In genomic region chr2:103293266-103293583, GRCh38 we compare ENCODE assay signal across 26 cellular contexts.
DNase-seq lines count a peak whose midpoint lies in the region; ATAC-seq, FAIRE-seq and TF ChIP-seq lines count a peak whose summit lies in the region.
"Had no signal": no experiment of that assay in that cellular context is flagged by ENCODE, and none has a peak within 500 bp of the region (broad histone marks: within the 10 kb centered on the region; RNA-seq: fewer than 3 reads in every experiment).

No MANE protein-coding gene starts in this region.

- H3K14ac ChIP-seq in H1 (ENCODE audit: insufficient read length) (no peak overlapping the region), trophoblast cell (ENCODE audit: low read length) (no peak overlapping the region)

- H2BK12ac ChIP-seq in H1 (ENCODE audit: low read depth, low read length) (no peak overlapping the region), trophoblast cell (ENCODE audit: low read length) (no peak overlapping the region)

- no peak overlapping the region for H3K56ac ChIP-seq in H1 (replicated peaks; ENCODE audit: insufficient read length, low read depth, low read length)

- DNase-seq in SK-N-SH (no peak), H1 (ENCODE audit: low read depth in 1 of 2, low spot score in 2 of 2) (no peak), neural progenitor cell (ENCODE audit: low spot score) (peak; percentile 79), GF-D8 (lab: John Stamatoyannopoulos, UW) (no peak), trophoblast cell (no peak)
- no peak for DNase-seq in stimulated activated CD4-positive, alpha-beta T cell treated with anti-CD3 and anti-CD28 coated beads, Interleukin-12 subunit alpha, Interleukin-12 subunit beta, amount 100 ng/mL, for 4 hours
- DNase-seq: activated CD8-positive, alpha-beta T cell treated with anti-CD3 and anti-CD28 coated beads, Interleukin-2, amount 10 ng/mL, durations not matched to agents 7 days and 5 days; amygdala; caudate nucleus; CD4-positive, alpha-beta T cell; left ventricle myocardium superior; midbrain; naive thymus-derived CD8-positive, alpha-beta T cell; NCI-H2081 treated with DMSO at 0.1 percent for 48 hours; NCI-H82; stimulated activated naive CD4-positive, alpha-beta T cell; T-helper 2 cell had no signal

- no peak for FAIRE-seq in H1 (lab: Jason Lieb, UNC)
- FAIRE-seq: islet of Langerhans, urothelium cell line had no signal

- H2BK120ac ChIP-seq in H1 (replicated peaks; ENCODE audit: low read depth, low read length) (no peak overlapping the region), trophoblast cell (ENCODE audit: insufficient read depth, low read length, poor library complexity) (no peak overlapping the region)

- H3K79me2 ChIP-seq in SK-N-SH (ENCODE audit: insufficient read depth) (no peaks in the 10 kb centered on the region), H1 (ENCODE audit: control insufficient read depth in 1 of 2, insufficient read depth in 2 of 2, low read length in 2 of 2) (no peaks in the 10 kb centered on the region), neural progenitor cell (ENCODE audit: low read depth) (no peaks in the 10 kb centered on the region), trophoblast cell (ENCODE audit: control insufficient read depth, insufficient read depth, low read length, poor library complexity) (no peaks in the 10 kb centered on the region)

- no peak overlapping the region for H2AK5ac ChIP-seq in H1 (ENCODE audit: low read depth, low read length)
- H2AK5ac ChIP-seq in trophoblast cell (ENCODE audit: low read length): no peak overlapping the region

- H3F3A ChIP-seq in SK-N-SH (replicated peaks; ENCODE audit: insufficient read depth) (no peaks in the 10 kb centered on the region), neural progenitor cell (ENCODE audit: low read depth) (peaks cover 25% of the 10 kb centered on the region)

- WGBS in SK-N-SH (ENCODE audit: low lambda C conversion rate): 10% methylated on average over 9 of the region's 9 CpGs
- 60% methylated on average over 9 of the region's 9 CpGs; no CpG with 5 or more reads in 1 of the 2 experiments for WGBS in H1 (ENCODE audit: extremely low coverage in 1 of 2, insufficient coverage in 1 of 2, insufficient read length in 1 of 2, insufficient replicate concordance in 2 of 2, low coverage in 1 of 2, low lambda C conversion rate in 2 of 2, missing lambda C conversion rate in 1 of 2), 2 experiments
- WGBS in trophoblast cell (ENCODE audit: extremely low coverage, insufficient coverage, insufficient read length): no CpG with 5 or more reads among the region's 9 CpGs

- peaks cover 3% of the 10 kb centered on the region for H3K27me3 Mint-ChIP-seq in neural progenitor cell (ENCODE audit: insufficient read depth, low read depth)

- peaks cover 81% of the 10 kb centered on the region for H3K4me1 Mint-ChIP-seq in neural progenitor cell
- H3K4me1 Mint-ChIP-seq: activated naive CD4-positive, alpha-beta T cell treated with anti-CD3 and anti-CD28 coated beads, Interleukin-2, amount 50 U/mL, for 24 hours; naive thymus-derived CD8-positive, alpha-beta T cell had no signal

- no peak overlapping the region for H2BK20ac ChIP-seq in H1 (ENCODE audit: low read length)

- H3K36me3 ChIP-seq in SK-N-SH (replicated peaks in 1 of 2; ENCODE audit: control insufficient read depth in 1 of 2, insufficient read depth in 2 of 2, low read length in 1 of 2) (no peaks in the 10 kb centered on the region), H1 (ENCODE audit: control insufficient read depth in 2 of 4, insufficient read depth in 4 of 4, low read length in 3 of 4) (no peaks in the 10 kb centered on the region), neural progenitor cell (no peaks in the 10 kb centered on the region), trophoblast cell (ENCODE audit: control insufficient read depth in 1 of 2, insufficient read depth in 2 of 2, low read length in 2 of 2) (no peaks in the 10 kb centered on the region)
- H3K36me3 ChIP-seq: HAP-1 had no signal

- peak overlapping the region; percentile 96 for H3K27ac Mint-ChIP-seq in neural progenitor cell
- H3K27ac Mint-ChIP-seq: activated CD8-positive, alpha-beta T cell treated with anti-CD3 and anti-CD28 coated beads, Interleukin-2, amount 10 ng/mL, durations not matched to agents 7 days and 5 days; activated naive CD4-positive, alpha-beta T cell treated with anti-CD3 and anti-CD28 coated beads, Interleukin-2, amount 50 U/mL, for 24 hours; activated T-helper 2 cell treated with anti-CD3 and anti-CD28 coated beads, Interferon-gamma antibody, Interleukin-2, Interleukin-4, amounts not matched to agents 10 μg/mL and 5 μg/mL and 100 μg/mL, durations not matched to agents 14 hours and 24 hours and 36 hours; CD4-positive, alpha-beta T cell; naive thymus-derived CD8-positive, alpha-beta T cell had no signal

- H3K4me3 Mint-ChIP-seq in neural progenitor cell: peak overlapping the region; percentile 72
- H3K4me3 Mint-ChIP-seq: activated CD8-positive, alpha-beta T cell treated with anti-CD3 and anti-CD28 coated beads, Interleukin-2, amount 10 ng/mL, durations not matched to agents 7 days and 5 days; activated naive CD4-positive, alpha-beta T cell treated with anti-CD3 and anti-CD28 coated beads, Interleukin-2, amount 50 U/mL, for 24 hours; CD4-positive, alpha-beta T cell; naive thymus-derived CD8-positive, alpha-beta T cell had no signal

- no peak overlapping the region for H2BK15ac ChIP-seq in H1 (ENCODE audit: low read length)

- H3K27me3 ChIP-seq in SK-N-SH (ENCODE audit: insufficient read depth) (peaks cover 12% of the 10 kb centered on the region; the same call in 1 of the 2 replicates), H1 (replicated peaks in 1 of 4; ENCODE audit: control insufficient read depth in 3 of 4, extremely low read depth in 1 of 4, insufficient read depth in 3 of 4, low read length in 3 of 4) (no peaks in the 10 kb centered on the region; a peak in 1 of 7 replicates), neural progenitor cell (peaks cover 15% of the 10 kb centered on the region), trophoblast cell (ENCODE audit: insufficient read depth, low read length) (no peaks in the 10 kb centered on the region)

- H3K9ac ChIP-seq in SK-N-SH (no peak overlapping the region), H1 (replicated peaks in 1 of 4; ENCODE audit: extremely low read depth in 1 of 4, low read depth in 3 of 4, low read length in 3 of 4) (no peak overlapping the region; a peak in 2 of 7 replicates), neural progenitor cell (no peak overlapping the region), trophoblast cell (ENCODE audit: low read length) (no peak overlapping the region)
- H3K9ac ChIP-seq: KMS-11 had no signal

- H3K4me1 ChIP-seq in SK-N-SH (ENCODE audit: control insufficient read depth in 1 of 2, insufficient read depth in 2 of 2, low read depth in 1 of 2, low read length in 1 of 2): no peaks in the 10 kb centered on the region
- peaks cover 3 to 15% (median 10%) of the 10 kb centered on the region in 4 experiments; a peak in 6 of 7 replicates for H3K4me1 ChIP-seq in H1 (replicated peaks in 1 of 4; ENCODE audit: control insufficient read depth in 3 of 4, insufficient read depth in 4 of 4, low read length in 3 of 4)
- H3K4me1 ChIP-seq in neural progenitor cell: peaks cover 52% of the 10 kb centered on the region
- no peaks in the 10 kb centered on the region for H3K4me1 ChIP-seq in trophoblast cell (ENCODE audit: control insufficient read depth in 1 of 2, insufficient read depth in 2 of 2, low read length in 2 of 2)
- H3K4me1 ChIP-seq: HAP-1 had no signal

- H3K18ac ChIP-seq in H1 (ENCODE audit: extremely low read depth, low read length): no peak overlapping the region
- H3K18ac ChIP-seq in trophoblast cell (ENCODE audit: low read length): no peak overlapping the region

- H3K4me3 ChIP-seq in SK-N-SH (ENCODE audit: low read depth in 2 of 2, low read length in 1 of 2) (peak overlapping the region in 1 of 2 experiments; percentile 4; a peak in 1 of 4 replicates), H1 (ENCODE audit: extremely low read depth in 1 of 4, insufficient read depth in 2 of 4, low read depth in 3 of 4, low read length in 4 of 4) (peak overlapping the region in 1 of 4 experiments; percentile 31; a peak in 2 of 8 replicates), neural progenitor cell (peak overlapping the region; percentile 15), trophoblast cell (ENCODE audit: low read depth, low read length) (no peak overlapping the region)
- H3K4me3 ChIP-seq: HAP-1 had no signal

- TF ChIP-seq POLR2A in H1 (IDR thresholded peaks at IDR 0.05; ENCODE audit: control extremely low read depth in 1 of 2, low read depth in 2 of 2, low read length in 2 of 2): no peak

- H3K9me3 Mint-ChIP-seq in neural progenitor cell: no peaks in the 10 kb centered on the region
- H3K9me3 Mint-ChIP-seq: activated naive CD4-positive, alpha-beta T cell treated with anti-CD3 and anti-CD28 coated beads, Interleukin-2, amount 50 U/mL, for 24 hours; activated T-helper 2 cell treated with anti-CD3 and anti-CD28 coated beads, Interferon-gamma antibody, Interleukin-2, Interleukin-4, amounts not matched to agents 10 μg/mL and 5 μg/mL and 100 μg/mL, durations not matched to agents 14 hours and 24 hours and 36 hours; CD4-positive, alpha-beta T cell had no signal

- CTCF ChIA-PET in SK-N-SH (lab: Yijun Ruan, JAX) (no interaction called here), H1 (lab: Charles Lee; ENCODE audit: partially characterized antibody) (interaction anchor here (0.8 to 2.0 kb wide), 3 partner anchors 14 to 132 kb away, joined by 3 to 4 read pairs (median 3); no protein-coding TSS in a partner anchor)

- H3K9me2 ChIP-seq in SK-N-SH: no peaks in the 10 kb centered on the region

- H4K20me1 ChIP-seq in SK-N-SH (ENCODE audit: insufficient read depth) (no peaks in the 10 kb centered on the region), H1 (replicated peaks in 1 of 2; ENCODE audit: control insufficient read depth in 1 of 2, insufficient read depth in 2 of 2, low read length in 2 of 2) (no peaks in the 10 kb centered on the region), neural progenitor cell (ENCODE audit: low read depth) (peaks cover 19% of the 10 kb centered on the region)

- POLR2A ChIA-PET in SK-N-SH (lab: Yijun Ruan, JAX): no interaction called here
- POLR2A ChIA-PET in H1 (lab: Charles Lee; ENCODE audit: partially characterized antibody): no interaction called here

- TF ChIP-seq EP300 in SK-N-SH (IDR thresholded peaks at IDR 0.05; ENCODE audit: borderline replicate concordance in 1 of 2, low read depth in 1 of 2, low read length in 1 of 2): no peak
- no peak for TF ChIP-seq EP300 in H1 (IDR thresholded peaks at IDR 0.05; ENCODE audit: borderline replicate concordance in 1 of 2, low read depth in 2 of 2, low read length in 2 of 2)

- no peaks in the 10 kb centered on the region for H3K79me1 ChIP-seq in H1 (ENCODE audit: low read depth, low read length)
- H3K79me1 ChIP-seq in trophoblast cell (ENCODE audit: low read length): no peaks in the 10 kb centered on the region

- H2AFZ ChIP-seq in SK-N-SH (ENCODE audit: low read depth) (no peak overlapping the region), H1 (ENCODE audit: low read length) (peak overlapping the region; percentile 89), neural progenitor cell (replicated peaks) (no peak overlapping the region), trophoblast cell (ENCODE audit: insufficient read depth, low read length, poor library complexity) (no peak overlapping the region)

- ATAC-seq in SK-N-SH treated with all-trans-retinoic acid at 6 μM for 48 hours (no peak), GM18870 (IDR thresholded peaks at IDR 0.05; ENCODE audit: unreplicated experiment) (no peak)
- ATAC-seq: activated CD8-positive, alpha-beta T cell treated with anti-CD3 and anti-CD28 coated beads, Interleukin-2, amount 10 ng/mL, durations not matched to agents 7 days and 5 days; left ventricle myocardium superior; naive thymus-derived CD8-positive, alpha-beta T cell; sciatic nerve had no signal

- no peak for TF ChIP-seq RAD21 in SK-N-SH (IDR thresholded peaks at IDR 0.05; ENCODE audit: low read length)
- TF ChIP-seq RAD21 in H1 (IDR thresholded peaks at IDR 0.05 in 1 of 2, conservative IDR thresholded peaks at IDR 0.05 in 1 of 2; ENCODE audit: low read depth in 2 of 2, low read length in 2 of 2): no peak

- no peak overlapping the region for H4K8ac ChIP-seq in H1 (ENCODE audit: extremely low read depth, insufficient read depth, low read length)
- no peak overlapping the region for H4K8ac ChIP-seq in trophoblast cell (ENCODE audit: low read depth, low read length)

- H3K4me2 ChIP-seq in SK-N-SH (peak overlapping the region; percentile 33; the same call in 1 of the 2 replicates), H1 (ENCODE audit: insufficient read depth in 1 of 2, low read depth in 2 of 2, low read length in 2 of 2) (peak overlapping the region; percentile 33 to 66; a peak in 3 of 4 replicates), neural progenitor cell (peak overlapping the region; percentile 72), trophoblast cell (ENCODE audit: low read length) (no peak overlapping the region)
- H3K4me2 ChIP-seq: KMS-11 had no signal

- no peak overlapping the region for H4K91ac ChIP-seq in H1 (replicated peaks; ENCODE audit: insufficient read length, low read length)
- H4K91ac ChIP-seq in trophoblast cell (ENCODE audit: low read depth, low read length): no peak overlapping the region

- no peaks in the 10 kb centered on the region; the same call in none of the 2 replicates for H3K23me2 ChIP-seq in H1 (ENCODE audit: low read depth, low read length)

- H4K5ac ChIP-seq in H1 (ENCODE audit: insufficient read length, low read depth, low read length): no peak overlapping the region

- H3K36me3 Mint-ChIP-seq in neural progenitor cell: no peaks in the 10 kb centered on the region
- H3K36me3 Mint-ChIP-seq: activated naive CD4-positive, alpha-beta T cell treated with anti-CD3 and anti-CD28 coated beads, Interleukin-2, amount 50 U/mL, for 24 hours; naive thymus-derived CD8-positive, alpha-beta T cell had no signal

- no peak overlapping the region for H3K4ac ChIP-seq in H1 (replicated peaks; ENCODE audit: insufficient read length, low read depth, low read length)
- H3K4ac ChIP-seq in trophoblast cell (ENCODE audit: low read depth, low read length): no peak overlapping the region

- TF ChIP-seq CTCF in SK-N-SH (IDR thresholded peaks at IDR 0.05) (no peak), H1 (IDR thresholded peaks at IDR 0.05; ENCODE audit: control extremely low read depth in 1 of 3, insufficient read depth in 1 of 3, low read depth in 1 of 3, low read length in 3 of 3) (no peak), neural progenitor cell (IDR thresholded peaks at IDR 0.05) (no peak)

- H2BK5ac ChIP-seq in H1 (ENCODE audit: low read depth, low read length) (no peak overlapping the region), trophoblast cell (ENCODE audit: low read depth, low read length, poor library complexity) (no peak overlapping the region)

- H4K12ac ChIP-seq in trophoblast cell (ENCODE audit: low read depth, low read length): no peak overlapping the region

- H3K9me3 ChIP-seq in SK-N-SH (no peaks in the 10 kb centered on the region), H1 (ENCODE audit: insufficient read depth in 2 of 2, low read depth in 1 of 2, low read length in 1 of 2) (no peaks in the 10 kb centered on the region), neural progenitor cell (ENCODE audit: low read depth) (no peaks in the 10 kb centered on the region), trophoblast cell (ENCODE audit: insufficient read depth, low read depth, low read length) (no peaks in the 10 kb centered on the region)
- H3K9me3 ChIP-seq: HAP-1 had no signal

- no peak overlapping the region for H3K23ac ChIP-seq in H1 (ENCODE audit: insufficient read length)
- no peak overlapping the region for H3K23ac ChIP-seq in trophoblast cell (ENCODE audit: low read length)

- H3K27ac ChIP-seq in SK-N-SH (ENCODE audit: low read depth in 2 of 2, low read length in 1 of 2): no peak overlapping the region
- no peak overlapping the region for H3K27ac ChIP-seq in H1 (ENCODE audit: low read depth, low read length)
- peak overlapping the region; percentile 16 for H3K27ac ChIP-seq in neural progenitor cell
- H3K27ac ChIP-seq in trophoblast cell (ENCODE audit: low read depth, low read length): no peak overlapping the region
- H3K27ac ChIP-seq: KMS-11 had no signal
